18 cellular contexts compared by ENCODE assay signal in the genomic region with DNA sequence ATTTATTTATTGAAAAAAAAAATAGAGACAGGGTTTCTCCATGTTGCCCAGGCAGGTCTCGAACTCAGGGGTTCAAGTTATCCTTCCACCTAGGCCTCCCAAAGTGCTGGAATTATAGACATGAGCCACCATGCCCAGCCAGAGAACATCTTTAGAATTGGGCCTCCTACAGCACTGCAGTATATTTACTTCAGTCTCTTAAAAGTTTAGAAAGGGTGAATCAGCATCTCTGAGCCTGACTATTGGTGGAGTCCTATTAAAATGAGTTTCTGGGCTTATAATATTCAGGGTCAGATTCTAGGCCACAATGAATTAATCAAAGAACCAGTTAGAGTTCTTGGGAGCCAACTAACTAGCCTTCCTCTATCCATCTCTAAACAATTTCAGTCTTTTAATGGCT. TPM values are rescaled to one million over a fixed set of nuclear protein-coding genes. Genes with fewer than 3 reads are reported as not detected.
DNase-seq lines count a peak whose midpoint lies in the region; ATAC-seq and TF ChIP-seq lines count a peak whose summit lies in the region.
"Had no signal": no experiment of that assay in that cellular context is flagged by ENCODE, and none has a peak within 500 bp of the region (broad histone marks: within the 10 kb centered on the region; RNA-seq: fewer than 3 reads in every experiment).

No MANE protein-coding gene starts in this region.

- H3K9me3 ChIP-seq in HUES6 (ENCODE audit: control insufficient read depth, insufficient read depth, low read depth, low read length) (no peaks in the 10 kb centered on the region), gastrocnemius medialis (no peaks in the 10 kb centered on the region)

- no peaks in the 10 kb centered on the region for H3K9me3 Mint-ChIP-seq in natural killer cell treated with Interleukin-12 subunit alpha and Interleukin-12 subunit beta and Interleukin-15 and Interleukin-18, amount 100 ng/mL, for 72 hours
- H3K9me3 Mint-ChIP-seq: activated B cell treated with CpG ODN at 0.5 μM for 24 hours; central memory CD8-positive, alpha-beta T cell had no signal

- intact Hi-C loops in Right ventricle myocardium superior (cut with DNase I), result no loop called here
- intact Hi-C loops in gastrocnemius medialis (cut with DNase I; ENCODE audit: low total_unique reads), result no loop called here

- peaks cover 6% of the 10 kb centered on the region for H3K36me3 Mint-ChIP-seq in natural killer cell treated with Interleukin-12 subunit alpha and Interleukin-12 subunit beta and Interleukin-15 and Interleukin-18, amount 100 ng/mL, for 72 hours

- H3K4me3 ChIP-seq in HUES6 (ENCODE audit: low read depth, low read length), result no peak overlapping the region
- H3K4me3 ChIP-seq in brain microvascular endothelial cell (ENCODE audit: low read depth, low read length), result no peak overlapping the region
- no peak overlapping the region for H3K4me3 ChIP-seq in gastrocnemius medialis
- H3K4me3 ChIP-seq: hepatocyte had no signal

- in situ Hi-C loops in brain microvascular endothelial cell (cut with HindIII; ENCODE audit: low pct_ligation_motif_present, low sequenced_read_pairs) (no loop called here), gastrocnemius medialis (cut with MboI; ENCODE audit: low sequenced_read_pairs in 4 of 4) (no loop called here)

- peak overlapping the region; percentile 77 for H3K4me3 Mint-ChIP-seq in natural killer cell treated with Interleukin-12 subunit alpha and Interleukin-12 subunit beta and Interleukin-15 and Interleukin-18, amount 100 ng/mL, for 72 hours
- H3K4me3 Mint-ChIP-seq: activated B cell treated with CpG ODN at 0.5 μM for 24 hours; central memory CD8-positive, alpha-beta T cell had no signal

- DNase-seq in RWPE1 (ENCODE audit: low spot score) (no peak), brain microvascular endothelial cell (no peak), Right ventricle myocardium superior (no peak), GOT3 (lab: John Stamatoyannopoulos, UW) (no peak), gastrocnemius medialis (no peak)
- no peak for DNase-seq in natural killer cell treated with Interleukin-12 subunit alpha and Interleukin-12 subunit beta and Interleukin-15 and Interleukin-18, amount 100 ng/mL, for 72 hours (ENCODE audit: low spot score)
- DNase-seq: activated B cell treated with CpG ODN at 0.5 μM for 24 hours, DMS79 treated with DMSO at 0.1 percent for 48 hours, left cardiac atrium, NCI-H1417 treated with DMSO at 0.1 percent for 48 hours, NCI-H226, trophoblast cell had no signal

- no peak for ATAC-seq in natural killer cell treated with Interleukin-12 subunit alpha and Interleukin-12 subunit beta and Interleukin-15 and Interleukin-18, amount 100 ng/mL, for 72 hours
- ATAC-seq in Right ventricle myocardium superior (ENCODE audit: poor library complexity), result no peak
- no peak for ATAC-seq in gastrocnemius medialis

- H3K27ac Mint-ChIP-seq in natural killer cell treated with Interleukin-12 subunit alpha and Interleukin-12 subunit beta and Interleukin-15 and Interleukin-18, amount 100 ng/mL, for 72 hours, result peak overlapping the region; percentile 90 to 96
- H3K27ac Mint-ChIP-seq: activated B cell treated with CpG ODN at 0.5 μM for 24 hours had no signal

- H3K4me1 Mint-ChIP-seq in natural killer cell treated with Interleukin-12 subunit alpha and Interleukin-12 subunit beta and Interleukin-15 and Interleukin-18, amount 100 ng/mL, for 72 hours (ENCODE audit: low read depth in 2 of 2), result peaks cover 22 to 23% of the 10 kb centered on the region in 2 donors
- H3K4me1 Mint-ChIP-seq: activated B cell treated with CpG ODN at 0.5 μM for 24 hours; central memory CD8-positive, alpha-beta T cell had no signal

- H3K36me3 ChIP-seq in HUES6 (ENCODE audit: control insufficient read depth, insufficient read depth, low read length) (peaks cover 54% of the 10 kb centered on the region), brain microvascular endothelial cell (replicated peaks) (peaks cover 27% of the 10 kb centered on the region), gastrocnemius medialis (peaks cover 0 to 42% of the 10 kb centered on the region in 2 donors)

- no peaks in the 10 kb centered on the region for H3K27me3 Mint-ChIP-seq in natural killer cell treated with Interleukin-12 subunit alpha and Interleukin-12 subunit beta and Interleukin-15 and Interleukin-18, amount 100 ng/mL, for 72 hours
- H3K27me3 Mint-ChIP-seq: activated B cell treated with CpG ODN at 0.5 μM for 24 hours; central memory CD8-positive, alpha-beta T cell had no signal

- H3K27me3 ChIP-seq in HUES6 (ENCODE audit: control insufficient read depth, insufficient read depth, low read length) (no peaks in the 10 kb centered on the region), brain microvascular endothelial cell (replicated peaks) (no peaks in the 10 kb centered on the region), gastrocnemius medialis (no peaks in the 10 kb centered on the region)
- H3K27me3 ChIP-seq: hepatocyte had no signal

- H3K9ac ChIP-seq in HUES6 (ENCODE audit: low read length), result no peak overlapping the region

- no peaks in the 10 kb centered on the region for H3K4me1 ChIP-seq in HUES6 (ENCODE audit: control insufficient read depth, insufficient read depth, low read length)
- H3K4me1 ChIP-seq in gastrocnemius medialis, result peaks cover 0 to 3% of the 10 kb centered on the region in 2 donors

- TF ChIP-seq CTCF in RWPE1 (conservative IDR thresholded peaks at IDR 0.05; ENCODE audit: low read depth) (no peak), brain microvascular endothelial cell (IDR thresholded peaks at IDR 0.05; ENCODE audit: low read depth, low read length, missing control alignments) (no peak), gastrocnemius medialis (IDR thresholded peaks at IDR 0.05 in 4 of 5, conservative IDR thresholded peaks at IDR 0.05 in 1 of 5) (no peak)

- no peak for TF ChIP-seq POLR2A in gastrocnemius medialis (IDR thresholded peaks at IDR 0.05)

- 0 out of 2 replicates have a peak overlapping the region, but pooled peaks have one; percentile 25 for H3K27ac ChIP-seq in HUES6 (ENCODE audit: low read depth, low read length)
- peak overlapping the region; percentile 81 for H3K27ac ChIP-seq in RWPE1
- peak overlapping the region; percentile 10 for H3K27ac ChIP-seq in brain microvascular endothelial cell
- peak overlapping the region in 1 of 4 donors; percentile 1 for H3K27ac ChIP-seq in gastrocnemius medialis
- H3K27ac ChIP-seq: C4-2B, hepatocyte had no signal

- CTCF ChIA-PET in RWPE1 (lab: Yijun Ruan, JAX), result no interaction called here

- POLR2A ChIA-PET in RWPE1 (lab: Yijun Ruan, JAX; ENCODE audit: low non-redundant PET), result no interaction called here

RNA-seq across cellular contexts. Expression of a gene that starts 22.8 kb away (rescaled TPM):
- total RNA-seq in natural killer cell treated with Interleukin-12 subunit alpha and Interleukin-12 subunit beta and Interleukin-15 and Interleukin-18, amount 100 ng/mL, for 72 hours, result 10 to 100 TPM; 30.5 to 55.4 TPM
- 12.4 TPM for total RNA-seq in Right ventricle myocardium superior
- total RNA-seq in gastrocnemius medialis, result 10 to 100 TPM in 3 of 4 donors, 1 to 10 TPM in 1; 9.7 to 18.4 (median 14.8) TPM

RNA-seq across cellular contexts. Expression of a gene that starts 22.8 kb away (rescaled TPM):
- total RNA-seq in natural killer cell treated with Interleukin-12 subunit alpha and Interleukin-12 subunit beta and Interleukin-15 and Interleukin-18, amount 100 ng/mL, for 72 hours, result 100 to 1,000 TPM in 1 of 2 donors, 10 to 100 TPM in 1; 41.9 to 126 TPM
- total RNA-seq in Right ventricle myocardium superior (15.4 TPM), gastrocnemius medialis (10 to 100 TPM; 13.4 to 28.9 (median 18.9) TPM)

RNA-seq across cellular contexts. Expression of a gene that starts 53.7 kb away (rescaled TPM):
- total RNA-seq in natural killer cell treated with Interleukin-12 subunit alpha and Interleukin-12 subunit beta and Interleukin-15 and Interleukin-18, amount 100 ng/mL, for 72 hours, result not detected
- not detected for total RNA-seq in Right ventricle myocardium superior
- total RNA-seq in gastrocnemius medialis, result not detected
- total RNA-seq: activated B cell treated with CpG ODN at 0.5 μM for 24 hours, H4, hepatocyte, left cardiac atrium, pulmonary artery endothelial cell had no signal
